Comparison of ENCODE assay signal across 18 cellular contexts in the genomic region with DNA sequence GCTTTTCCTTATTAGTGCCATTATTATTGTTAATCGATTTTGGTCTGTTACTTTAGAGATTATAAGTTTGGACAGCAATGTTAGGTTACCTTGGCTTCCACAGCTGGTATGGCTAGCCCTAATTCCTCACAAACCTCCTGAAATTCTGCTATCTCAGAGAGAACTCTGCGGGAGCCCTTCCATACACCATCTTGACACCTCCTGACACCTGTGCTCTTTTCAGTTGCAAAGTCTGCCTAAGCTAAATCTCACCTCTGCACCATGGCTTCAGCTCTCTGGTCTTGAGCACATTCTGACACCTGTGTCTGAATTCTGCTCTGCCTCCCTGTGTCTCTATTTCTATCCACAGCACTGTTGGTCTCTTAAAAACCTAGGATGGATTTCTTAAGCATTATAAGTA.
"Had no signal": no experiment of that assay in that cellular context is flagged by ENCODE, and none has a peak within 500 bp of the region (broad histone marks: within the 10 kb centered on the region; RNA-seq: fewer than 3 reads in every experiment).

No MANE protein-coding gene starts in this region.

- H3K4me1 ChIP-seq: esophagus squamous epithelium, gastroesophageal sphincter, stomach had no signal

- H3K27ac ChIP-seq: esophagus squamous epithelium, gastroesophageal sphincter, ovary, stomach, thoracic aorta had no signal

- H3K4me3 Mint-ChIP-seq: effector memory CD8-positive, alpha-beta T cell; naive thymus-derived CD4-positive, alpha-beta T cell; nephron progenitor cell had no signal

- H3K36me3 ChIP-seq: esophagus squamous epithelium, gastroesophageal sphincter, ovary, stomach, thoracic aorta had no signal

- H3K27me3 ChIP-seq: esophagus squamous epithelium, gastroesophageal sphincter, ovary, stomach had no signal

- H3K4me3 ChIP-seq: esophagus squamous epithelium, gastroesophageal sphincter, ovary, stomach, thoracic aorta had no signal

- DNase-seq: effector memory CD8-positive, alpha-beta T cell; esophagus squamous epithelium; foreskin fibroblast; glutamatergic neuron; kidney glomerular epithelial cell; naive thymus-derived CD4-positive, alpha-beta T cell; nephron progenitor cell; nucleus accumbens; ovary; right cardiac atrium; small intestine; stimulated activated CD4-positive, alpha-beta T cell treated with anti-CD3 and anti-CD28 coated beads, Interleukin-12 subunit alpha, Interleukin-12 subunit beta, amount 100 ng/mL, for 4 hours; stimulated activated naive CD4-positive, alpha-beta T cell; stomach; substantia nigra; trophoblast cell had no signal

- H3K4me1 Mint-ChIP-seq: naive thymus-derived CD4-positive, alpha-beta T cell; nephron progenitor cell had no signal

- H3K9me3 ChIP-seq: esophagus squamous epithelium, ovary, thoracic aorta had no signal

- H3K27ac Mint-ChIP-seq: effector memory CD8-positive, alpha-beta T cell; naive thymus-derived CD4-positive, alpha-beta T cell; nephron progenitor cell had no signal

- ATAC-seq: effector memory CD8-positive, alpha-beta T cell; gastroesophageal sphincter; naive thymus-derived CD4-positive, alpha-beta T cell; right cardiac atrium had no signal
